ENCODE assay signal across 1 cellular context in the genomic region with DNA sequence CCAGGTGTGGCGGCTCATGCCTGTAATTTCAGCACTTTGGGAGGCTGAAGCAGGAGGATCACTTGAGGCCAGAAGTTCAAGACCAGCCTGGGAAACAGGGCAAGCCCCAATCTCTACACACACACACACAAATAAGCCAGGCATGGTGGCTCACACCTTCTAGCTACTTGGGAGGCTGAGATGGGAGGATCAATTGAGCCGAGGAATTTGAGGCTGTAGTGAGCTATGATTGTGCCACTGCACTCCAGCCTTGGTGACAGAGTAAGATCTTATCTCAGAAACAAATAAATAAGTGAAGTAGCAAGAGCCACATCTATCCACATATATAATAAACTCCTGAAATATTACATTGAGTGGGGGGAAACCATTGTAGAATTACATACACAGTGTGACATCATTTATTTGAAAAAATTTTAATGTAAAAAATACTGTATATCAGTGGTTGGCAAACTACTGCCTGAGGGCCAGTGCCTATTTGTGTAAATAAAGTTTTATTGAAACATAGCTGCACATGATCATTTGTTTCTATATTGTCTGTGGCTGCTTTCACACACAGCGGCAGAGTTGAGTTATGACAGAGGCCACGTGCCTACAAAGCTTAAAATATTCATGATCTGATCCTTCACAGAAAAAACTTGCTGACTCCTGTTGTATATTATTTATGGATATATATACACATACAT.
A peak's percentile ranks its signal among the peaks of the same experiment; 100 is the strongest.
TF ChIP-seq lines count a peak whose summit lies in the region.

No MANE protein-coding gene starts in this region.

TF ChIP-seq in K562, 482 proteins besides CTCF, POLR2A, EP300 and RAD21:
- TF ChIP-seq, protein P1, sequence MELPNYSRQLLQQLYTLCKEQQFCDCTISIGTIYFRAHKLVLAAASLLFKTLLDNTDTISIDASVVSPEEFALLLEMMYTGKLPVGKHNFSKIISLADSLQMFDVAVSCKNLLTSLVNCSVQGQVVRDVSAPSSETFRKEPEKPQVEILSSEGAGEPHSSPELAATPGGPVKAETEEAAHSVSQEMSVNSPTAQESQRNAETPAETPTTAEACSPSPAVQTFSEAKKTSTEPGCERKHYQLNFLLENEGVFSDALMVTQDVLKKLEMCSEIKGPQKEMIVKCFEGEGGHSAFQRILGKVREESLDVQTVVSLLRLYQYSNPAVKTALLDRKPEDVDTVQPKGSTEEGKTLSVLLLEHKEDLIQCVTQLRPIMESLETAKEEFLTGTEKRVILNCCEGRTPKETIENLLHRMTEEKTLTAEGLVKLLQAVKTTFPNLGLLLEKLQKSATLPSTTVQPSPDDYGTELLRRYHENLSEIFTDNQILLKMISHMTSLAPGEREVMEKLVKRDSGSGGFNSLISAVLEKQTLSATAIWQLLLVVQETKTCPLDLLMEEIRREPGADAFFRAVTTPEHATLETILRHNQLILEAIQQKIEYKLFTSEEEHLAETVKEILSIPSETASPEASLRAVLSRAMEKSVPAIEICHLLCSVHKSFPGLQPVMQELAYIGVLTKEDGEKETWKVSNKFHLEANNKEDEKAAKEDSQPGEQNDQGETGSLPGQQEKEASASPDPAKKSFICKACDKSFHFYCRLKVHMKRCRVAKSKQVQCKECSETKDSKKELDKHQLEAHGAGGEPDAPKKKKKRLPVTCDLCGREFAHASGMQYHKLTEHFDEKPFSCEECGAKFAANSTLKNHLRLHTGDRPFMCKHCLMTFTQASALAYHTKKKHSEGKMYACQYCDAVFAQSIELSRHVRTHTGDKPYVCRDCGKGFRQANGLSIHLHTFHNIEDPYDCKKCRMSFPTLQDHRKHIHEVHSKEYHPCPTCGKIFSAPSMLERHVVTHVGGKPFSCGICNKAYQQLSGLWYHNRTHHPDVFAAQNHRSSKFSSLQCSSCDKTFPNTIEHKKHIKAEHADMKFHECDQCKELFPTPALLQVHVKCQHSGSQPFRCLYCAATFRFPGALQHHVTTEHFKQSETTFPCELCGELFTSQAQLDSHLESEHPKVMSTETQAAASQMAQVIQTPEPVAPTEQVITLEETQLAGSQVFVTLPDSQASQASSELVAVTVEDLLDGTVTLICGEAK (IDR thresholded peaks at IDR 0.05), result peak; percentile 88
- TF ChIP-seq, protein P1 (CRISPR knock-in tag; IDR thresholded peaks at IDR 0.05), result peak; percentile 80
- TF ChIP-seq ZNF551 (CRISPR knock-in tag; IDR thresholded peaks at IDR 0.05), result no peak
